Comparison of ENCODE assay signal across 1 cellular context in the genomic region with DNA sequence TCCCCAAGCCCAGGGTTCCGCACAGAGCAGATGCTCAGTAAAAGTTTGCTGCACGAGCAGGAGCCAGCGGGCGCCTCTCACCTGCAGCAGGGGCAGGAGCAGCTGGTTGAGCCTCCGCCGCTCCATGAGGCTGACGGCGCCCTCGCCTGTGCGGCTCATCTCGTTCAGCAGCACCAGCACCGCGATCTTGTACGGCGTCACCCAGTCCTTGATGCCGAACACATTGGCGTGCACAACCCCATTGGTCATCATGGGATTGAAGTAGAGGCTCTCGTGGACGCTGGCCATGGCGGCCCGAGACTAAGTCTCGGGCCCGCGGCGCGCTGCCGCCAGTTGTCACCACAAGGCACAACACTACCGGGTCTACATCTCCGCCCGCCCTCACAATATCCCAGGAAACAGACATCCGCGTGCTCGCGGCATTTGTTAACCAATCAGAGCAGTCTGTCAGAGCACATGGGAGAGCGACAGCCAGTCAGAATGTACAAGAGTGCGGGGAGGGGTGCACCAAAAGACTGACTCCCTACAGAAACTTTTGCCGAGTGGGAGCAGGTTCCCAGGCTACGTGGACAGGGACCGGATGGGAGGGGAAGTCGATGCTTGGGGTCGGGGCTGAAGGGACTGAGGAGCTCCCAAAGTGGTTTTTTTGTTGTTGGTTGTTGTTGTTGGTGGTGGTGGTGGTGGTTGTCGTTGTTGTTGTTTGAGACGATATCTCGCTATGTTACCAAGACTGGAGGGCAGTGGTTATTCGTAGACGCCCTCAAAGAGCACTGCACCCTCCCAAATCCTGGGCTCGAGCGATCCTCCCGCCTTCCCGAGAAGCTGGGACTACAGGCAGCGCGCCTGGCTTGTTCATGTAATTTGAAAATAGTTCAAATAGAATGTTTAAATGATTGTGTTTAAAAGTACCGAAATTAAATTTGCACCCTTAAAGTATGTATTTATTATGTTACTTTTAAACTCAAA.
TF ChIP-seq lines count a peak whose summit lies in the region.

A gene with protein sequence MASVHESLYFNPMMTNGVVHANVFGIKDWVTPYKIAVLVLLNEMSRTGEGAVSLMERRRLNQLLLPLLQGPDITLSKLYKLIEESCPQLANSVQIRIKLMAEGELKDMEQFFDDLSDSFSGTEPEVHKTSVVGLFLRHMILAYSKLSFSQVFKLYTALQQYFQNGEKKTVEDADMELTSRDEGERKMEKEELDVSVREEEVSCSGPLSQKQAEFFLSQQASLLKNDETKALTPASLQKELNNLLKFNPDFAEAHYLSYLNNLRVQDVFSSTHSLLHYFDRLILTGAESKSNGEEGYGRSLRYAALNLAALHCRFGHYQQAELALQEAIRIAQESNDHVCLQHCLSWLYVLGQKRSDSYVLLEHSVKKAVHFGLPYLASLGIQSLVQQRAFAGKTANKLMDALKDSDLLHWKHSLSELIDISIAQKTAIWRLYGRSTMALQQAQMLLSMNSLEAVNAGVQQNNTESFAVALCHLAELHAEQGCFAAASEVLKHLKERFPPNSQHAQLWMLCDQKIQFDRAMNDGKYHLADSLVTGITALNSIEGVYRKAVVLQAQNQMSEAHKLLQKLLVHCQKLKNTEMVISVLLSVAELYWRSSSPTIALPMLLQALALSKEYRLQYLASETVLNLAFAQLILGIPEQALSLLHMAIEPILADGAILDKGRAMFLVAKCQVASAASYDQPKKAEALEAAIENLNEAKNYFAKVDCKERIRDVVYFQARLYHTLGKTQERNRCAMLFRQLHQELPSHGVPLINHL (minus strand): TSS at position 359 of the 966 bp plus-strand sequence. CDS start 71 bp downstream, at position 288.

TF ChIP-seq in HepG2, 621 proteins besides CTCF, POLR2A, EP300 and RAD21 (continued from another document and continues in another):
- TF ChIP-seq, protein P1, sequence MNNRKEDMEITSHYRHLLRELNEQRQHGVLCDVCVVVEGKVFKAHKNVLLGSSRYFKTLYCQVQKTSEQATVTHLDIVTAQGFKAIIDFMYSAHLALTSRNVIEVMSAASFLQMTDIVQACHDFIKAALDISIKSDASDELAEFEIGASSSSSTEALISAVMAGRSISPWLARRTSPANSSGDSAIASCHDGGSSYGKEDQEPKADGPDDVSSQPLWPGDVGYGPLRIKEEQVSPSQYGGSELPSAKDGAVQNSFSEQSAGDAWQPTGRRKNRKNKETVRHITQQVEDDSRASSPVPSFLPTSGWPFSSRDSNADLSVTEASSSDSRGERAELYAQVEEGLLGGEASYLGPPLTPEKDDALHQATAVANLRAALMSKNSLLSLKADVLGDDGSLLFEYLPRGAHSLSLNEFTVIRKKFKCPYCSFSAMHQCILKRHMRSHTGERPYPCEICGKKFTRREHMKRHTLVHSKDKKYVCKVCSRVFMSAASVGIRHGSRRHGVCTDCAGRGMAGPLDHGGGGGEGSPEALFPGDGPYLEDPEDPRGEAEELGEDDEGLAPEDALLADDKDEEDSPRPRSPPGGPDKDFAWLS (CRISPR knock-in tag; IDR thresholded peaks at IDR 0.05; ENCODE audit: borderline replicate concordance): peak; percentile 60; the same call in 1 of the 2 replicates
- TF ChIP-seq, protein P2, sequence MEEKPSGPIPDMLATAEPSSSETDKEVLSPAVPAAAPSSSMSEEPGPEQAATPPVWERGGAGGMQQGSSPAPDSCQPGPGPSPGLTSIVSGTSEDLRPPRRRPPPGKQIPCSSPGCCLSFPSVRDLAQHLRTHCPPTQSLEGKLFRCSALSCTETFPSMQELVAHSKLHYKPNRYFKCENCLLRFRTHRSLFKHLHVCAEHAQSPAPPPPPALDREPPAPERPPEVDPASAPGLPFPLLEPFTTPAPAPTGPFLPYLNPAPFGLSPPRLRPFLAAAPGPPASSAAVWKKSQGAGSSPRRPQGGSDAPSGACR (CRISPR knock-in tag; IDR thresholded peaks at IDR 0.05): 0 out of 2 replicates have a peak, but pooled peaks have one; percentile 11
- peak; percentile 32; the same call in 1 of the 2 replicates for TF ChIP-seq HNF4A (CRISPR knock-in tag; IDR thresholded peaks at IDR 0.05)
- TF ChIP-seq HES4 (CRISPR knock-in tag; IDR thresholded peaks at IDR 0.05; ENCODE audit: borderline replicate concordance): no peak
- TF ChIP-seq, protein P3, sequence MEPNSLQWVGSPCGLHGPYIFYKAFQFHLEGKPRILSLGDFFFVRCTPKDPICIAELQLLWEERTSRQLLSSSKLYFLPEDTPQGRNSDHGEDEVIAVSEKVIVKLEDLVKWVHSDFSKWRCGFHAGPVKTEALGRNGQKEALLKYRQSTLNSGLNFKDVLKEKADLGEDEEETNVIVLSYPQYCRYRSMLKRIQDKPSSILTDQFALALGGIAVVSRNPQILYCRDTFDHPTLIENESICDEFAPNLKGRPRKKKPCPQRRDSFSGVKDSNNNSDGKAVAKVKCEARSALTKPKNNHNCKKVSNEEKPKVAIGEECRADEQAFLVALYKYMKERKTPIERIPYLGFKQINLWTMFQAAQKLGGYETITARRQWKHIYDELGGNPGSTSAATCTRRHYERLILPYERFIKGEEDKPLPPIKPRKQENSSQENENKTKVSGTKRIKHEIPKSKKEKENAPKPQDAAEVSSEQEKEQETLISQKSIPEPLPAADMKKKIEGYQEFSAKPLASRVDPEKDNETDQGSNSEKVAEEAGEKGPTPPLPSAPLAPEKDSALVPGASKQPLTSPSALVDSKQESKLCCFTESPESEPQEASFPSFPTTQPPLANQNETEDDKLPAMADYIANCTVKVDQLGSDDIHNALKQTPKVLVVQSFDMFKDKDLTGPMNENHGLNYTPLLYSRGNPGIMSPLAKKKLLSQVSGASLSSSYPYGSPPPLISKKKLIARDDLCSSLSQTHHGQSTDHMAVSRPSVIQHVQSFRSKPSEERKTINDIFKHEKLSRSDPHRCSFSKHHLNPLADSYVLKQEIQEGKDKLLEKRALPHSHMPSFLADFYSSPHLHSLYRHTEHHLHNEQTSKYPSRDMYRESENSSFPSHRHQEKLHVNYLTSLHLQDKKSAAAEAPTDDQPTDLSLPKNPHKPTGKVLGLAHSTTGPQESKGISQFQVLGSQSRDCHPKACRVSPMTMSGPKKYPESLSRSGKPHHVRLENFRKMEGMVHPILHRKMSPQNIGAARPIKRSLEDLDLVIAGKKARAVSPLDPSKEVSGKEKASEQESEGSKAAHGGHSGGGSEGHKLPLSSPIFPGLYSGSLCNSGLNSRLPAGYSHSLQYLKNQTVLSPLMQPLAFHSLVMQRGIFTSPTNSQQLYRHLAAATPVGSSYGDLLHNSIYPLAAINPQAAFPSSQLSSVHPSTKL (CRISPR knock-in tag; IDR thresholded peaks at IDR 0.05): peak; percentile 61; the same call in 1 of the 2 replicates
- no peak for TF ChIP-seq ZNF629 (CRISPR knock-in tag; conservative IDR thresholded peaks at IDR 0.05)
- TF ChIP-seq YEATS2 (CRISPR knock-in tag; IDR thresholded peaks at IDR 0.05; ENCODE audit: borderline replicate concordance): peak; percentile 93
- TF ChIP-seq MIER2 (CRISPR knock-in tag; IDR thresholded peaks at IDR 0.05): no peak; the same call in 1 of the 2 replicates
- TF ChIP-seq SMARCC2 (IDR thresholded peaks at IDR 0.05): no peak
- TF ChIP-seq DR1 (CRISPR knock-in tag; IDR thresholded peaks at IDR 0.05): peak; percentile 91
- no peak for TF ChIP-seq ZBTB7B (CRISPR knock-in tag; IDR thresholded peaks at IDR 0.05)
- no peak for TF ChIP-seq ZNF484 (CRISPR knock-in tag; IDR thresholded peaks at IDR 0.05; ENCODE audit: borderline replicate concordance, low read depth)
- TF ChIP-seq ERF (CRISPR knock-in tag; IDR thresholded peaks at IDR 0.05): peak; percentile 84; the same call in 1 of the 2 replicates
- TF ChIP-seq REL (CRISPR knock-in tag; conservative IDR thresholded peaks at IDR 0.05): 0 out of 2 replicates have a peak, but pooled peaks have one; percentile 39
- TF ChIP-seq SALL1 (CRISPR knock-in tag; IDR thresholded peaks at IDR 0.05): peak; percentile 73
- TF ChIP-seq, protein P4, sequence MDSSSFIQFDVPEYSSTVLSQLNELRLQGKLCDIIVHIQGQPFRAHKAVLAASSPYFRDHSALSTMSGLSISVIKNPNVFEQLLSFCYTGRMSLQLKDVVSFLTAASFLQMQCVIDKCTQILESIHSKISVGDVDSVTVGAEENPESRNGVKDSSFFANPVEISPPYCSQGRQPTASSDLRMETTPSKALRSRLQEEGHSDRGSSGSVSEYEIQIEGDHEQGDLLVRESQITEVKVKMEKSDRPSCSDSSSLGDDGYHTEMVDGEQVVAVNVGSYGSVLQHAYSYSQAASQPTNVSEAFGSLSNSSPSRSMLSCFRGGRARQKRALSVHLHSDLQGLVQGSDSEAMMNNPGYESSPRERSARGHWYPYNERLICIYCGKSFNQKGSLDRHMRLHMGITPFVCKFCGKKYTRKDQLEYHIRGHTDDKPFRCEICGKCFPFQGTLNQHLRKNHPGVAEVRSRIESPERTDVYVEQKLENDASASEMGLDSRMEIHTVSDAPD (CRISPR knock-in tag; IDR thresholded peaks at IDR 0.05): 0 out of 2 replicates have a peak, but pooled peaks have one; percentile 36
- TF ChIP-seq FOXK2 (IDR thresholded peaks at IDR 0.05): peak; percentile 83
- 0 out of 2 replicates have a peak, but pooled peaks have one; percentile 42 for TF ChIP-seq FOXJ3 (CRISPR knock-in tag; IDR thresholded peaks at IDR 0.05; ENCODE audit: borderline replicate concordance)
- no peak for TF ChIP-seq HMGA1 (CRISPR knock-in tag; conservative IDR thresholded peaks at IDR 0.05)
- TF ChIP-seq CEBPG (CRISPR knock-in tag; IDR thresholded peaks at IDR 0.05): peak; percentile 51
- no peak for TF ChIP-seq ZNF773 (CRISPR knock-in tag; IDR thresholded peaks at IDR 0.05; ENCODE audit: borderline replicate concordance)
- TF ChIP-seq, protein P5, sequence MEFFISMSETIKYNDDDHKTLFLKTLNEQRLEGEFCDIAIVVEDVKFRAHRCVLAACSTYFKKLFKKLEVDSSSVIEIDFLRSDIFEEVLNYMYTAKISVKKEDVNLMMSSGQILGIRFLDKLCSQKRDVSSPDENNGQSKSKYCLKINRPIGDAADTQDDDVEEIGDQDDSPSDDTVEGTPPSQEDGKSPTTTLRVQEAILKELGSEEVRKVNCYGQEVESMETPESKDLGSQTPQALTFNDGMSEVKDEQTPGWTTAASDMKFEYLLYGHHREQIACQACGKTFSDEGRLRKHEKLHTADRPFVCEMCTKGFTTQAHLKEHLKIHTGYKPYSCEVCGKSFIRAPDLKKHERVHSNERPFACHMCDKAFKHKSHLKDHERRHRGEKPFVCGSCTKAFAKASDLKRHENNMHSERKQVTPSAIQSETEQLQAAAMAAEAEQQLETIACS (CRISPR knock-in tag; IDR thresholded peaks at IDR 0.05): peak; percentile 83
- TF ChIP-seq, protein P6, sequence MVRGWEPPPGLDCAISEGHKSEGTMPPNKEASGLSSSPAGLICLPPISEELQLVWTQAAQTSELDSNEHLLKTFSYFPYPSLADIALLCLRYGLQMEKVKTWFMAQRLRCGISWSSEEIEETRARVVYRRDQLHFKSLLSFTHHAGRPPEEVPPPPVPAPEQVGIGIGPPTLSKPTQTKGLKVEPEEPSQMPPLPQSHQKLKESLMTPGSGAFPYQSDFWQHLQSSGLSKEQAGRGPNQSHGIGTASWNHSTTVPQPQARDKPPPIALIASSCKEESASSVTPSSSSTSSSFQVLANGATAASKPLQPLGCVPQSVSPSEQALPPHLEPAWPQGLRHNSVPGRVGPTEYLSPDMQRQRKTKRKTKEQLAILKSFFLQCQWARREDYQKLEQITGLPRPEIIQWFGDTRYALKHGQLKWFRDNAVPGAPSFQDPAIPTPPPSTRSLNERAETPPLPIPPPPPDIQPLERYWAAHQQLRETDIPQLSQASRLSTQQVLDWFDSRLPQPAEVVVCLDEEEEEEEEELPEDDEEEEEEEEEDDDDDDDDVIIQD (CRISPR knock-in tag; IDR thresholded peaks at IDR 0.05; ENCODE audit: low read depth): peak; percentile 78; the same call in 1 of the 2 replicates
- TF ChIP-seq ZNF431 (CRISPR knock-in tag; IDR thresholded peaks at IDR 0.05; ENCODE audit: borderline replicate concordance, low read depth): 0 out of 2 replicates have a peak, but pooled peaks have one; percentile 79
- TF ChIP-seq, protein P7, sequence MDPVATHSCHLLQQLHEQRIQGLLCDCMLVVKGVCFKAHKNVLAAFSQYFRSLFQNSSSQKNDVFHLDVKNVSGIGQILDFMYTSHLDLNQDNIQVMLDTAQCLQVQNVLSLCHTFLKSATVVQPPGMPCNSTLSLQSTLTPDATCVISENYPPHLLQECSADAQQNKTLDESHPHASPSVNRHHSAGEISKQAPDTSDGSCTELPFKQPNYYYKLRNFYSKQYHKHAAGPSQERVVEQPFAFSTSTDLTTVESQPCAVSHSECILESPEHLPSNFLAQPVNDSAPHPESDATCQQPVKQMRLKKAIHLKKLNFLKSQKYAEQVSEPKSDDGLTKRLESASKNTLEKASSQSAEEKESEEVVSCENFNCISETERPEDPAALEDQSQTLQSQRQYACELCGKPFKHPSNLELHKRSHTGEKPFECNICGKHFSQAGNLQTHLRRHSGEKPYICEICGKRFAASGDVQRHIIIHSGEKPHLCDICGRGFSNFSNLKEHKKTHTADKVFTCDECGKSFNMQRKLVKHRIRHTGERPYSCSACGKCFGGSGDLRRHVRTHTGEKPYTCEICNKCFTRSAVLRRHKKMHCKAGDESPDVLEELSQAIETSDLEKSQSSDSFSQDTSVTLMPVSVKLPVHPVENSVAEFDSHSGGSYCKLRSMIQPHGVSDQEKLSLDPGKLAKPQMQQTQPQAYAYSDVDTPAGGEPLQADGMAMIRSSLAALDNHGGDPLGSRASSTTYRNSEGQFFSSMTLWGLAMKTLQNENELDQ (CRISPR knock-in tag; IDR thresholded peaks at IDR 0.05; ENCODE audit: borderline replicate concordance): no peak
- TF ChIP-seq, protein P8, sequence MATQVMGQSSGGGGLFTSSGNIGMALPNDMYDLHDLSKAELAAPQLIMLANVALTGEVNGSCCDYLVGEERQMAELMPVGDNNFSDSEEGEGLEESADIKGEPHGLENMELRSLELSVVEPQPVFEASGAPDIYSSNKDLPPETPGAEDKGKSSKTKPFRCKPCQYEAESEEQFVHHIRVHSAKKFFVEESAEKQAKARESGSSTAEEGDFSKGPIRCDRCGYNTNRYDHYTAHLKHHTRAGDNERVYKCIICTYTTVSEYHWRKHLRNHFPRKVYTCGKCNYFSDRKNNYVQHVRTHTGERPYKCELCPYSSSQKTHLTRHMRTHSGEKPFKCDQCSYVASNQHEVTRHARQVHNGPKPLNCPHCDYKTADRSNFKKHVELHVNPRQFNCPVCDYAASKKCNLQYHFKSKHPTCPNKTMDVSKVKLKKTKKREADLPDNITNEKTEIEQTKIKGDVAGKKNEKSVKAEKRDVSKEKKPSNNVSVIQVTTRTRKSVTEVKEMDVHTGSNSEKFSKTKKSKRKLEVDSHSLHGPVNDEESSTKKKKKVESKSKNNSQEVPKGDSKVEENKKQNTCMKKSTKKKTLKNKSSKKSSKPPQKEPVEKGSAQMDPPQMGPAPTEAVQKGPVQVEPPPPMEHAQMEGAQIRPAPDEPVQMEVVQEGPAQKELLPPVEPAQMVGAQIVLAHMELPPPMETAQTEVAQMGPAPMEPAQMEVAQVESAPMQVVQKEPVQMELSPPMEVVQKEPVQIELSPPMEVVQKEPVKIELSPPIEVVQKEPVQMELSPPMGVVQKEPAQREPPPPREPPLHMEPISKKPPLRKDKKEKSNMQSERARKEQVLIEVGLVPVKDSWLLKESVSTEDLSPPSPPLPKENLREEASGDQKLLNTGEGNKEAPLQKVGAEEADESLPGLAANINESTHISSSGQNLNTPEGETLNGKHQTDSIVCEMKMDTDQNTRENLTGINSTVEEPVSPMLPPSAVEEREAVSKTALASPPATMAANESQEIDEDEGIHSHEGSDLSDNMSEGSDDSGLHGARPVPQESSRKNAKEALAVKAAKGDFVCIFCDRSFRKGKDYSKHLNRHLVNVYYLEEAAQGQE (IDR thresholded peaks at IDR 0.05; ENCODE audit: borderline replicate concordance in 1 of 2, low read depth in 1 of 2, low read length in 2 of 2): 0 out of 4 replicates have a peak, but pooled peaks of 1 of the 2 experiments have one; percentile 52
- TF ChIP-seq ARHGAP35 (CRISPR knock-in tag; IDR thresholded peaks at IDR 0.05; ENCODE audit: borderline replicate concordance): peak; percentile 28; the same call in 1 of the 2 replicates
